Comparison of ENCODE assay signal across 8 cellular contexts in genomic region chr10:97914837-97915211, GRCh38.
A peak's percentile ranks its signal among the peaks of the same experiment; 100 is the strongest.
DNase-seq lines count a peak whose midpoint lies in the region; ATAC-seq and TF ChIP-seq lines count a peak whose summit lies in the region.

No MANE protein-coding gene starts in this region.

- H3K9me3 ChIP-seq in Loucy (ENCODE audit: insufficient read depth, low read depth, low read length) (no peaks in the 10 kb centered on the region), parathyroid adenoma (ENCODE audit: control insufficient read depth, low read length) (no peaks in the 10 kb centered on the region), transverse colon (no peaks in the 10 kb centered on the region)

- no peak overlapping the region for H3K9ac ChIP-seq in Loucy (ENCODE audit: low read depth, low read length, poor library complexity, severe bottlenecking)
- no peak overlapping the region for H3K9ac ChIP-seq in parathyroid adenoma

- H3K27ac ChIP-seq in parathyroid adenoma: no peak overlapping the region
- H3K27ac ChIP-seq in transverse colon: no peak overlapping the region

- no peaks in the 10 kb centered on the region for H3F3A ChIP-seq in Loucy (ENCODE audit: low read depth)

- H3K4me1 ChIP-seq in Loucy (ENCODE audit: insufficient read depth, low read length, poor library complexity, severe bottlenecking): no peaks in the 10 kb centered on the region
- no peaks in the 10 kb centered on the region for H3K4me1 ChIP-seq in parathyroid adenoma
- peaks cover 0 to 2% (median 0%) of the 10 kb centered on the region in 4 donors for H3K4me1 ChIP-seq in transverse colon

- WGBS in transverse colon (ENCODE audit: low coverage in 1 of 2), 2 donors: 17% methylated on average over 6 of the region's 11 CpGs; no CpG with 5 or more reads in 1 of the 2 donors

- intact Hi-C loops in transverse colon (cut with DNase I; ENCODE audit: low total_unique reads): loop anchor here (2.0 to 5.0 kb wide), 2 partner anchors 124 to 392 kb away; no protein-coding TSS in a partner anchor

- H2AFZ ChIP-seq in Loucy (ENCODE audit: low read length) (peak overlapping the region; percentile 66; the same call in 1 of the 2 replicates), parathyroid adenoma (peak overlapping the region; percentile 54)

- peak; percentile 53 for ATAC-seq in GM19324 (IDR thresholded peaks at IDR 0.05; ENCODE audit: low FRiP score, unreplicated experiment)

- H3K4me2 ChIP-seq in Loucy (ENCODE audit: low read depth, low read length, poor library complexity, severe bottlenecking) (peak overlapping the region; percentile 32), parathyroid adenoma (ENCODE audit: low read length) (no peak overlapping the region)

- H4K20me1 ChIP-seq in Loucy (ENCODE audit: insufficient read depth, low read length, poor library complexity, severe bottlenecking): no peaks in the 10 kb centered on the region

- no peak for TF ChIP-seq EP300 in transverse colon (IDR thresholded peaks at IDR 0.05; ENCODE audit: low read depth)

- TF ChIP-seq CTCF in Loucy (conservative IDR thresholded peaks at IDR 0.05; ENCODE audit: low read length) (peak; percentile 95), parathyroid adenoma (IDR thresholded peaks at IDR 0.05) (peak; percentile 97), transverse colon (IDR thresholded peaks at IDR 0.05) (peak; percentile 73 to 91 (median 86))

- in situ Hi-C loops in SK-MEL-5 (cut with HindIII; ENCODE audit: low pct_unique_long_range_greater_than_20kb, low sequenced_read_pairs) (no loop called here), transverse colon (cut with MboI; ENCODE audit: low pct_ligation_motif_present in 1 of 4, low pct_unique_long_range_greater_than_20kb in 1 of 4, low sequenced_read_pairs in 3 of 4) (loop anchor here (5.0 to 25.0 kb wide), 3 partner anchors 122 to 130 kb away; partner anchors contain the start of gene CRTAC1 (in 1 of the 4))

- DNase-seq in AG20443 (ENCODE audit: low spot score) (peak; percentile 87), SK-MEL-5 (ENCODE audit: low read depth, low spot score) (peak; percentile 76), germinal center (ENCODE audit: low spot score) (peak; percentile 70), transverse colon (peak; percentile 78)
- peak; percentile 32 to 68 (median 59) for DNase-seq in activated naive CD4-positive, alpha-beta T cell (lab: John Stamatoyannopoulos, UW)

- no peaks in the 10 kb centered on the region for H3K9me2 ChIP-seq in Loucy (replicated peaks; ENCODE audit: low read depth, low read length)

- no peak overlapping the region for H3K4me3 ChIP-seq in Loucy (ENCODE audit: low read length, poor library complexity, severe bottlenecking)
- no peak overlapping the region for H3K4me3 ChIP-seq in parathyroid adenoma (ENCODE audit: low read depth, low read length)
- H3K4me3 ChIP-seq in transverse colon: no peak overlapping the region

- TF ChIP-seq POLR2A in transverse colon (IDR thresholded peaks at IDR 0.05): no peak

- no peaks in the 10 kb centered on the region for H3K79me2 ChIP-seq in Loucy (ENCODE audit: insufficient read depth, low read length)
- H3K79me2 ChIP-seq in parathyroid adenoma: no peaks in the 10 kb centered on the region

- no peaks in the 10 kb centered on the region for H3K36me3 ChIP-seq in Loucy (ENCODE audit: insufficient read depth, low read length)
- no peaks in the 10 kb centered on the region for H3K36me3 ChIP-seq in parathyroid adenoma (ENCODE audit: control insufficient read depth, insufficient read depth, low read length)
- H3K36me3 ChIP-seq in transverse colon: no peaks in the 10 kb centered on the region

- H3K27me3 ChIP-seq in Loucy (ENCODE audit: insufficient read depth, low read length, poor library complexity, severe bottlenecking): no peaks in the 10 kb centered on the region
- no peaks in the 10 kb centered on the region for H3K27me3 ChIP-seq in parathyroid adenoma (ENCODE audit: control insufficient read depth, insufficient read depth, low read length)
- peaks cover 12% of the 10 kb centered on the region for H3K27me3 ChIP-seq in transverse colon
